18 cellular contexts compared by ENCODE assay signal in genomic region chr16:48965391-48965790, GRCh38.
DNase-seq lines count a peak whose midpoint lies in the region; ATAC-seq and FAIRE-seq lines count a peak whose summit lies in the region.
"Had no signal": no experiment of that assay in that cellular context is flagged by ENCODE, and none has a peak within 500 bp of the region (broad histone marks: within the 10 kb centered on the region; RNA-seq: fewer than 3 reads in every experiment).

No MANE protein-coding gene starts in this region.

- no peaks in the 10 kb centered on the region for H3K36me3 ChIP-seq in adipocyte (ENCODE audit: control insufficient read depth, insufficient read depth, low read length, severe bottlenecking)
- H3K36me3 ChIP-seq: adrenal gland, neutrophil, right atrium auricular region, suprapubic skin had no signal

- peak; percentile 37 for FAIRE-seq in urothelium cell line (lab: Jason Lieb, UNC)
- FAIRE-seq: endothelial cell of umbilical vein had no signal

- H3K4me3 ChIP-seq in adipocyte (ENCODE audit: low read length), result no peak overlapping the region
- H3K4me3 ChIP-seq: adrenal gland, right atrium auricular region, suprapubic skin had no signal

- no peak for ATAC-seq in HG03045 (IDR thresholded peaks at IDR 0.05; ENCODE audit: unreplicated experiment)
- ATAC-seq in GM21360 (IDR thresholded peaks at IDR 0.05; ENCODE audit: unreplicated experiment), result no peak
- ATAC-seq in GM18868 (IDR thresholded peaks at IDR 0.05; ENCODE audit: unreplicated experiment), result no peak

- no peaks in the 10 kb centered on the region for H3K9me3 ChIP-seq in adipocyte (ENCODE audit: control insufficient read depth, low read length)
- H3K9me3 ChIP-seq: adrenal gland, neutrophil, right atrium auricular region, suprapubic skin had no signal

- peak overlapping the region; percentile 21 for H3K9ac ChIP-seq in adipocyte (ENCODE audit: low read length)

- H3K4me1 ChIP-seq in adipocyte (ENCODE audit: control insufficient read depth, insufficient read depth, low read length), result peaks cover 38% of the 10 kb centered on the region
- H3K4me1 ChIP-seq: adrenal gland, right atrium auricular region, suprapubic skin had no signal

- peak; percentile 43 for DNase-seq in NCI-H510A treated with DMSO at 0.1 percent for 48 hours (lab: John Stamatoyannopoulos, UW)
- no peak for DNase-seq in NCI-H510A (lab: John Stamatoyannopoulos, UW)
- peak; percentile 100 for DNase-seq in NCI-H1105 treated with DMSO at 0.1 percent for 48 hours (lab: John Stamatoyannopoulos, UW)
- no peak for DNase-seq in adipocyte (ENCODE audit: low read depth)
- DNase-seq in urothelium cell line (ENCODE audit: low spot score), result peak; percentile 53
- DNase-seq: activated CD4-positive, alpha-beta T cell treated with anti-CD3 and anti-CD28 coated beads, Interleukin-2, amount 50 U/mL, for 48 hours; adrenal gland; Caco-2; MV-4-11; NCI-H526 treated with DMSO at 0.1 percent for 48 hours; stimulated activated CD4-positive, alpha-beta T cell treated with anti-CD3 and anti-CD28 coated beads, Interleukin-1b, Interleukin-23, amount 100 ng/mL, for 48 hours had no signal

- H3K27me3 ChIP-seq in adipocyte (replicated peaks; ENCODE audit: control insufficient read depth, insufficient read depth, low read length), result no peaks in the 10 kb centered on the region
- H3K27me3 ChIP-seq: adrenal gland, neutrophil, right atrium auricular region, suprapubic skin had no signal

Comparison
In these comparisons a context has a peak if more than half of its experiments do, and no peak if none do; other contexts are left out.
1. DNase-seq: peak in NCI-H510A treated with DMSO at 0.1 percent for 48 hours (single experiment), NCI-H1105 treated with DMSO at 0.1 percent for 48 hours (single experiment) and urothelium cell line (single experiment); none in NCI-H510A (single experiment) and adipocyte (single experiment).